26 cellular contexts compared by ENCODE assay signal in genomic region chr3:165382672-165383071, GRCh38.
"Had no signal": no experiment of that assay in that cellular context is flagged by ENCODE, and none has a peak within 500 bp of the region (broad histone marks: within the 10 kb centered on the region; RNA-seq: fewer than 3 reads in every experiment).

No MANE protein-coding gene starts in this region.

- H3K4me3 Mint-ChIP-seq: immature natural killer cell; naive thymus-derived CD8-positive, alpha-beta T cell; stimulated activated naive B cell treated with anti-CD40 and anti-IgM and Interleukin-4, amounts not matched to agents 10 μg/mL and 1 μg/mL and 100 μg/mL, for 72 hours had no signal

- FAIRE-seq: islet of Langerhans, urothelium cell line had no signal

- H3K4me3 ChIP-seq: left lung, lower lobe of right lung, ovary, right atrium auricular region, skin epidermis, suprapubic skin, thoracic aorta, tibial artery, upper lobe of right lung had no signal

- H3K36me3 ChIP-seq: left lung, lower lobe of right lung, ovary, right atrium auricular region, suprapubic skin, thoracic aorta, tibial artery, upper lobe of right lung had no signal

- ATAC-seq: left colon; left lung; lower lobe of right lung; naive thymus-derived CD8-positive, alpha-beta T cell; sciatic nerve; stimulated activated naive B cell treated with anti-CD40 and anti-IgM and Interleukin-4, amounts not matched to agents 10 μg/mL and 1 μg/mL and 100 μg/mL, for 72 hours; stimulated activated naive CD8-positive, alpha-beta T cell treated with anti-CD3 and anti-CD28 coated beads, Interleukin-15, Interleukin-2, amounts not matched to agents 100 U/mL and 50 U/mL, for 24 hours; upper lobe of right lung had no signal

- H3K36me3 Mint-ChIP-seq: immature natural killer cell; naive thymus-derived CD8-positive, alpha-beta T cell; stimulated activated naive B cell treated with anti-CD40 and anti-IgM and Interleukin-4, amounts not matched to agents 10 μg/mL and 1 μg/mL and 100 μg/mL, for 72 hours had no signal

- H3K27ac Mint-ChIP-seq: immature natural killer cell; naive thymus-derived CD8-positive, alpha-beta T cell; progenitor cell of endocrine pancreas; stimulated activated naive B cell treated with anti-CD40 and anti-IgM and Interleukin-4, amounts not matched to agents 10 μg/mL and 1 μg/mL and 100 μg/mL, for 72 hours had no signal

- H3K4me1 Mint-ChIP-seq: immature natural killer cell; naive thymus-derived CD8-positive, alpha-beta T cell; stimulated activated naive B cell treated with anti-CD40 and anti-IgM and Interleukin-4, amounts not matched to agents 10 μg/mL and 1 μg/mL and 100 μg/mL, for 72 hours had no signal

- DNase-seq: hypothalamus; immature natural killer cell; kidney; left colon; left lung; lower lobe of right lung; mammary epithelial cell; naive thymus-derived CD8-positive, alpha-beta T cell; ovary; stimulated activated CD4-positive, alpha-beta T cell treated with anti-CD3 and anti-CD28 coated beads, Interleukin-12 subunit alpha, Interleukin-12 subunit beta, amount 100 ng/mL, for 4 hours; stimulated activated CD4-positive, alpha-beta T cell treated with anti-CD3 and anti-CD28 coated beads, Interleukin-15, amount 100 ng/mL, for 24 hours; stimulated activated CD4-positive, alpha-beta T cell treated with anti-CD3 and anti-CD28 coated beads, Interleukin-2, amount 100 ng/mL, for 24 hours; stimulated activated CD4-positive, alpha-beta T cell treated with anti-CD3 and anti-CD28 coated beads, Interleukin-4, amount 100 ng/mL, for 1 hour; stimulated activated naive B cell treated with anti-CD40 and anti-IgM and Interleukin-4, amounts not matched to agents 10 μg/mL and 1 μg/mL and 100 μg/mL, for 72 hours; stimulated activated naive CD8-positive, alpha-beta T cell treated with anti-CD3 and anti-CD28 coated beads, Interleukin-15, Interleukin-2, amounts not matched to agents 100 U/mL and 50 U/mL, for 24 hours; tibial artery; trophoblast cell; upper lobe of right lung had no signal

- H3K27me3 ChIP-seq: left lung, ovary, right atrium auricular region, suprapubic skin, tibial artery, upper lobe of right lung had no signal

- H3K4me1 ChIP-seq: left lung, lower lobe of right lung, right atrium auricular region, suprapubic skin, tibial artery, upper lobe of right lung had no signal

- H3K9me3 ChIP-seq: lower lobe of right lung, ovary, right atrium auricular region, thoracic aorta, tibial artery, upper lobe of right lung had no signal

- H3K27ac ChIP-seq: left lung, lower lobe of right lung, ovary, right atrium auricular region, skin epidermis, suprapubic skin, thoracic aorta, tibial artery, upper lobe of right lung had no signal

- H3K27me3 Mint-ChIP-seq: naive thymus-derived CD8-positive, alpha-beta T cell; progenitor cell of endocrine pancreas; stimulated activated naive B cell treated with anti-CD40 and anti-IgM and Interleukin-4, amounts not matched to agents 10 μg/mL and 1 μg/mL and 100 μg/mL, for 72 hours had no signal
